In the genomic region with DNA sequence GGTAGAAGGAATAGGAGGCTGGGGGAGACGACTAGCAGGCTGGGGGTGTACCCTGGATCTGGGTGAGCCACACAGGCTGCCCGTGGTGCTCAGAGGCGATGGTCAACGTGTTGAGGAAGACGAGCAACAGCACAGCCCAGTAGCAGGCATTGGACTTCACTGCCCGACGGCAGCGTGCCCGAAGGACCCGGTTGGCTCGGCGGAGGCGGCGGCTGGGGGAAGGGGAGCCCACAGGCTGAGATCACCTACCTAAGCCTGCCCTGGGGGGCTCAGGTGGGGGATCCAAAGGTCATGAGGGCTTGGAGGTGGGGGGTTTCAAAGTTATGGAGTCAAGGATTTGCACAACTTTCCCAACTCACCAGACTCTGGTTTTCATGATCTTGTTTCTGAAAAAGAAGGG, we compare ENCODE assay signal across 30 cellular contexts. TPM values are rescaled to one million over a fixed set of nuclear protein-coding genes. Genes with fewer than 3 reads are reported as not detected.
"Had no signal": no experiment of that assay in that cellular context is flagged by ENCODE, and none has a peak within 500 bp of the region (broad histone marks: within the 10 kb centered on the region; RNA-seq: fewer than 3 reads in every experiment).

No MANE protein-coding gene starts in this region.

- ATAC-seq: stimulated activated effector memory CD8-positive, alpha-beta T cell treated with anti-CD3 and anti-CD28 coated beads, Interleukin-12 subunit alpha, Interleukin-12 subunit beta, amount 100 ng/mL, for 72 hours; stimulated activated memory B cell treated with anti-CD40 and anti-IgM and Interleukin-4, amounts not matched to agents 10 μg/mL and 1 μg/mL and 100 μg/mL, for 72 hours; stimulated activated naive B cell treated with anti-CD40 and anti-IgM and Interleukin-4, amounts not matched to agents 10 μg/mL and 1 μg/mL and 100 μg/mL, for 72 hours; stimulated activated naive CD8-positive, alpha-beta T cell treated with anti-CD3 and anti-CD28 coated beads, Interleukin-15, amount 100 ng/mL, for 72 hours; stimulated activated naive CD8-positive, alpha-beta T cell treated with anti-CD3 and anti-CD28 coated beads, Interleukin-15, Interleukin-2, amounts not matched to agents 100 U/mL and 50 U/mL, for 24 hours; upper lobe of right lung had no signal

- H3K27ac ChIP-seq: stomach, suprapubic skin, testis, thoracic aorta, thyroid gland, tibial artery, tibial nerve, transverse colon, upper lobe of left lung, upper lobe of right lung, uterus, vagina had no signal

- H3K27ac Mint-ChIP-seq: stimulated activated effector memory CD8-positive, alpha-beta T cell treated with anti-CD3 and anti-CD28 coated beads, Interleukin-12 subunit alpha, Interleukin-12 subunit beta, amount 100 ng/mL, for 72 hours; stimulated activated memory B cell treated with anti-CD40 and anti-IgM and Interleukin-4, amounts not matched to agents 10 μg/mL and 1 μg/mL and 100 μg/mL, for 72 hours; stimulated activated naive B cell treated with anti-CD40 and anti-IgM and Interleukin-4, amounts not matched to agents 10 μg/mL and 1 μg/mL and 100 μg/mL, for 72 hours; stimulated activated naive CD8-positive, alpha-beta T cell treated with anti-CD3 and anti-CD28 coated beads, Interleukin-15, amount 100 ng/mL, for 72 hours; stimulated activated naive CD8-positive, alpha-beta T cell treated with anti-CD3 and anti-CD28 coated beads, Interleukin-15, Interleukin-2, amounts not matched to agents 100 ng/mL and 50 ng/mL, for 24 hours; type B pancreatic cell had no signal

- H3K36me3 ChIP-seq: stomach, suprapubic skin, thoracic aorta, thyroid gland, tibial artery, tibial nerve, transverse colon, upper lobe of left lung, upper lobe of right lung, uterus, vagina had no signal

- H3K9me3 ChIP-seq: stomach, suprapubic skin, testis, thoracic aorta, thyroid gland, tibial artery, tibial nerve, transverse colon, upper lobe of right lung, uterus, vagina had no signal

- H3K4me1 ChIP-seq: testis, thyroid gland, tibial artery, transverse colon, upper lobe of right lung, uterus, vagina had no signal

- H3K4me3 ChIP-seq: stomach, suprapubic skin, testis, thoracic aorta, thyroid gland, tibial artery, tibial nerve, transverse colon, upper lobe of left lung, upper lobe of right lung, uterus, vagina had no signal

- H3K27me3 ChIP-seq: suprapubic skin, testis, thyroid gland, tibial artery, transverse colon, upper lobe of left lung, upper lobe of right lung, uterus, vagina had no signal

- DNase-seq: stimulated activated CD4-positive, alpha-beta T cell treated with anti-CD3 and anti-CD28 coated beads, Interleukin-2, amount 100 ng/mL, for 48 hours; stimulated activated CD4-positive, alpha-beta T cell treated with anti-CD3 and anti-CD28 coated beads, Interleukin-4, amount 100 ng/mL, for 1 hour; stimulated activated CD4-positive, alpha-beta T cell treated with anti-CD3 and anti-CD28 coated beads, Interleukin-4, amount 100 ng/mL, for 24 hours; stimulated activated CD4-positive, alpha-beta T cell treated with anti-CD3 and anti-CD28 coated beads, Interleukin-4, amount 100 ng/mL, for 4 hours; stimulated activated CD8-positive, alpha-beta memory T cell treated with anti-CD3 and anti-CD28 coated beads, Interleukin-4, amount 100 ng/mL, for 48 hours; stimulated activated naive B cell treated with anti-CD40 and anti-IgM and Interleukin-4, amounts not matched to agents 10 μg/mL and 1 μg/mL and 100 μg/mL, for 72 hours; stimulated activated naive CD4-positive, alpha-beta T cell; stimulated activated naive CD4-positive, alpha-beta T cell treated with Interleukin-2 at 50 U/mL for 16 hours; stimulated activated naive CD8-positive, alpha-beta T cell treated with anti-CD3 and anti-CD28 coated beads, Interleukin-15, amount 100 ng/mL, for 72 hours; stimulated activated naive CD8-positive, alpha-beta T cell treated with anti-CD3 and anti-CD28 coated beads, Interleukin-15, Interleukin-2, amounts not matched to agents 100 U/mL and 50 U/mL, for 24 hours; stomach; substantia nigra; testis; thyroid gland; tibial artery; transverse colon; trophoblast cell; upper lobe of right lung; uterus had no signal

- H3K27me3 Mint-ChIP-seq: stimulated activated naive CD8-positive, alpha-beta T cell treated with anti-CD3 and anti-CD28 coated beads, Interleukin-15, amount 100 ng/mL, for 72 hours; stimulated activated naive CD8-positive, alpha-beta T cell treated with anti-CD3 and anti-CD28 coated beads, Interleukin-15, Interleukin-2, amounts not matched to agents 100 ng/mL and 50 ng/mL, for 24 hours had no signal

- H3K36me3 Mint-ChIP-seq: stimulated activated effector memory CD8-positive, alpha-beta T cell treated with anti-CD3 and anti-CD28 coated beads, Interleukin-12 subunit alpha, Interleukin-12 subunit beta, amount 100 ng/mL, for 72 hours; stimulated activated memory B cell treated with anti-CD40 and anti-IgM and Interleukin-4, amounts not matched to agents 10 μg/mL and 1 μg/mL and 100 μg/mL, for 72 hours; type B pancreatic cell had no signal

- H3K4me3 Mint-ChIP-seq: stimulated activated effector memory CD8-positive, alpha-beta T cell treated with anti-CD3 and anti-CD28 coated beads, Interleukin-12 subunit alpha, Interleukin-12 subunit beta, amount 100 ng/mL, for 72 hours; stimulated activated memory B cell treated with anti-CD40 and anti-IgM and Interleukin-4, amounts not matched to agents 10 μg/mL and 1 μg/mL and 100 μg/mL, for 72 hours; stimulated activated naive B cell treated with anti-CD40 and anti-IgM and Interleukin-4, amounts not matched to agents 10 μg/mL and 1 μg/mL and 100 μg/mL, for 72 hours; stimulated activated naive CD8-positive, alpha-beta T cell treated with anti-CD3 and anti-CD28 coated beads, Interleukin-15, amount 100 ng/mL, for 72 hours; stimulated activated naive CD8-positive, alpha-beta T cell treated with anti-CD3 and anti-CD28 coated beads, Interleukin-15, Interleukin-2, amounts not matched to agents 100 ng/mL and 50 ng/mL, for 24 hours; type B pancreatic cell had no signal

RNA-seq across cellular contexts. Expression of gene CACNA1F, which starts 7.3 kb away (rescaled TPM):
- total RNA-seq: temporal lobe had no signal

RNA-seq across cellular contexts. Expression of gene FOXP3, which starts 38.7 kb away (rescaled TPM):
- total RNA-seq: stomach, thoracic aorta, transverse colon, urinary bladder, uterus had no signal
